In the genomic region with DNA sequence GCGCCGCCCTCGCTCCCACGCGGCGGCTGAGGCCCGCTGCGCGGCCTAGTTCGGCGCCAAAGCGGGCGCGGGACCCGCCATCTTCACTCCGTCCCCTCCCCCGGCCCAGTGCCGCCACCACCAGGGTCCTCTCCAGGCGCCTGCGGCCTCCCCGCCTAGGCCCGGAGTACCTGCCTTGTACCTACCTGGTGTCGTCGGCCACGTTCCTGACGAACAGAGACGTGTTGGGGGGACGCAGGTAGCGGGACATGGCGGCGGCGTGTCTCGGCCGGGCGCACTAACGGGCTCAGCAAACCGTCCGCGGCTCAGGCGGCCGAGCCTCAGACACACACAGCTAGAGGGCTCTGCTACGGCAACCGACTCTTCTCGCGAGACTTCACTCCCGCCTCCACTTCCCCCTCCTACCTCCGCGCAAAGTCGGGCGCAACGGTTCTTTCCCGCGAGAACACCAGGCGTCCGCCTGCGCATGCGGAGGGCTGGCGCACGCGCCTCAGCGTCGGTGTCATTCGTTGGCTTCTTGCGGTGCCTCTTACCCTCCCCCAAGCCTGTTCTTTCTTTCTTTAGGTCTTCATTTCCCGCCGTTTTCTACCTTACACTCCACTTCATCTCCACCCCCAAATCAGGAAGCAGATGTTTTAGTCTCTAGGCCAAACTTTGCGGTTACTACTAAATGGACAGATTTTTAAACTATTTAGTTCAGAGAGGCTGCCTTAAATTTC, we compare ENCODE assay signal across 8 cellular contexts. TPM values are rescaled to one million over a fixed set of nuclear protein-coding genes. Genes with fewer than 3 reads are reported as not detected.
DNase-seq lines count a peak whose midpoint lies in the region; ATAC-seq, FAIRE-seq and TF ChIP-seq lines count a peak whose summit lies in the region.

SRSF10 (minus strand) TSS at position 322 of the 719 bp plus-strand sequence; CDS start at position 250, 72 bp downstream.

- 0% methylated on average over 45 to 67 of the region's 67 CpGs for WGBS in pancreas, 2 donors

- peak within 1 kb of the TSS; percentile 84 to 98 (median 90) for H3K4me3 ChIP-seq in pancreas
- H3K4me3 ChIP-seq in tibial artery = peak within 1 kb of the TSS; percentile 82 to 93

- ATAC-seq in HG02763 (IDR thresholded peaks at IDR 0.05; ENCODE audit: unreplicated experiment) (peak; percentile 85), Right ventricle myocardium inferior (peak; percentile 99), pancreas (peak; percentile 96 to 99 (median 98))

- no peak for FAIRE-seq in pancreas (lab: Jason Lieb, UNC)

- no peaks in the 10 kb centered on the region for H3K36me3 ChIP-seq in pancreas
- H3K36me3 ChIP-seq in tibial artery = no peaks in the 10 kb centered on the region

- H3K4me1 ChIP-seq in pancreas (peaks cover 18 to 34% (median 23%) of the 10 kb centered on the region in 3 donors), tibial artery (peaks cover 0 to 57% (median 44%) of the 10 kb centered on the region in 4 donors)

- peak; percentile 97 to 99 (median 99) for DNase-seq in NCI-H1417 (lab: John Stamatoyannopoulos, UW)
- DNase-seq in SW 1271 (lab: John Stamatoyannopoulos, UW) = peak; percentile 87 to 95
- peak; percentile 95 for DNase-seq in activated naive CD8-positive, alpha-beta T cell treated with anti-CD3 and anti-CD28 coated beads, Interleukin-2, amount 50 U/mL, for 16 hours (ENCODE audit: low read depth, low spot score)
- DNase-seq in Right ventricle myocardium inferior (ENCODE audit: missing footprints) = peak; percentile 98
- peak; percentile 96 to 99 (median 98) for DNase-seq in pancreas
- DNase-seq in tibial artery = peak; percentile 97 to 99

- H3K27ac ChIP-seq in pancreas (peak within 1 kb of the TSS; percentile 86 to 97 (median 89)), tibial artery (peak within 1 kb of the TSS; percentile 97 to 98)

- H3K27me3 ChIP-seq in pancreas = no peaks in the 10 kb centered on the region
- H3K27me3 ChIP-seq in tibial artery = no peaks in the 10 kb centered on the region

- intact Hi-C loops in Right ventricle myocardium inferior (cut with DNase I) (loop anchor here (2.0 kb wide), 1 partner anchor 39 kb away; no protein-coding TSS in a partner anchor), pancreas (cut with DNase I) (no loop called here), tibial artery (cut with DNase I; ENCODE audit: low total_unique reads) (no loop called here)

- H3K9me3 ChIP-seq in pancreas (no peaks in the 10 kb centered on the region), tibial artery (no peaks in the 10 kb centered on the region)

- TF ChIP-seq CTCF in GM12873 (IDR thresholded peaks at IDR 0.05; ENCODE audit: insufficient read depth, low read depth, low read length, missing control alignments) (peak; percentile 26), pancreas (IDR thresholded peaks at IDR 0.05) (no peak), tibial artery (IDR thresholded peaks at IDR 0.05) (peak; percentile 34 to 37)

RNA-seq across cellular contexts. Expression of gene SRSF10, which starts in this region (rescaled TPM):
- total RNA-seq in Right ventricle myocardium inferior (51.9 TPM), pancreas (10 to 100 TPM; 25.5 to 54.9 (median 37.1) TPM)
- polyA plus RNA-seq in pancreas = 10 to 100 TPM; 42.8 to 78.8 TPM

Comparison
In these comparisons a context has a peak if more than half of its experiments do, and no peak if none do; other contexts are left out.
1. Peak in every context shown above with its lines: DNase-seq, ATAC-seq, H3K4me3 ChIP-seq and H3K27ac ChIP-seq.
2. CTCF ChIP-seq: peak in GM12873 (single experiment) and tibial artery (2 of 2); none in pancreas (0 of 4).